In genomic region chr11:1387521-1387920, GRCh38 we compare ENCODE assay signal across 1 cellular context.
TF ChIP-seq lines count a peak whose summit lies in the region.

No MANE protein-coding gene starts in this region.

TF ChIP-seq in GM23338, 12 proteins besides CTCF, POLR2A, EP300 and RAD21:
- TF ChIP-seq STAT1 (IDR thresholded peaks at IDR 0.05; ENCODE audit: unreplicated experiment) (no peak), EZH2 (IDR thresholded peaks at IDR 0.05; ENCODE audit: low read depth, unreplicated experiment) (no peak), REST (IDR thresholded peaks at IDR 0.05; ENCODE audit: unreplicated experiment) (no peak), ZNF114 (CRISPR knock-in tag; IDR thresholded peaks at IDR 0.05) (no peak), NANOG (IDR thresholded peaks at IDR 0.05; ENCODE audit: borderline replicate concordance) (no peak), ZNF462 (CRISPR knock-in tag; IDR thresholded peaks at IDR 0.05) (no peak), CREB1 (CRISPR knock-in tag; IDR thresholded peaks at IDR 0.05; ENCODE audit: low read depth) (no peak), JUNB (IDR thresholded peaks at IDR 0.05; ENCODE audit: unreplicated experiment) (no peak), ETS1 (IDR thresholded peaks at IDR 0.05) (no peak), ZNF331 (CRISPR knock-in tag; IDR thresholded peaks at IDR 0.05; ENCODE audit: low read depth) (no peak), POLR2AphosphoS5 (IDR thresholded peaks at IDR 0.05; ENCODE audit: low read depth) (no peak), EZH2phosphoT487 (IDR thresholded peaks at IDR 0.05; ENCODE audit: unreplicated experiment) (no peak)
